Comparison of ENCODE assay signal across 28 cellular contexts in the genomic region with DNA sequence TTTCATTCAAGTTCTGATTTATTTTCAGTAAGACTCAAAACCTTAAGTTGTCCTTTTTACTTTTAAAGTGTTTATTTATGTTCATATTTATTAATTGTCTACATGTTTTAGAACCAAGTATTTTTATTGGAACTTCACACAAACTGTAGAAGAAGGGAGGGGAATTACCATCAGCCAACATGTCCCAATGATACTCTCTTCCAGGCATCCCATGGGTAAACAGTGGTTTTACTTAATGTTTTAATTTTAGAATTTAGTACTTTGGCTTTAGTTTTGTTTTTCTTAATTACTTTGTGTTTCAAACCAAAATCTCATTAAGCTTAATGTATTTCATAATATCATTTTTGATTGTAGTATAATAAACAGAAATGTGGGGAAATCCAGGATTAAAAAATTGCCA.
"Had no signal": no experiment of that assay in that cellular context is flagged by ENCODE, and none has a peak within 500 bp of the region (broad histone marks: within the 10 kb centered on the region; RNA-seq: fewer than 3 reads in every experiment).

No MANE protein-coding gene starts in this region.

- H3K27ac ChIP-seq: coronary artery, dorsolateral prefrontal cortex, epithelial cell of prostate, esophagus squamous epithelium, gastrocnemius medialis, heart right ventricle had no signal

- ATAC-seq: esophagus mucosa; gastrocnemius medialis; heart right ventricle; left colon; left lobe of liver; left ventricle myocardium superior; naive thymus-derived CD4-positive, alpha-beta T cell; natural killer cell had no signal

- H3K4me3 ChIP-seq: coronary artery, dorsolateral prefrontal cortex, esophagus squamous epithelium, gastrocnemius medialis, heart right ventricle, lung had no signal

- H3K36me3 ChIP-seq: esophagus squamous epithelium, gastrocnemius medialis, heart right ventricle had no signal

- H3K9me3 ChIP-seq: esophagus squamous epithelium, gastrocnemius medialis, heart right ventricle had no signal

- DNase-seq: dermis blood vessel endothelial cell; dorsolateral prefrontal cortex; effector CD4-positive, alpha-beta T cell; effector memory CD4-positive, alpha-beta T cell; erythroblast; esophagus squamous epithelium; foreskin fibroblast; foreskin melanocyte; gastrocnemius medialis; glutamatergic neuron; head of caudate nucleus; heart right ventricle; hippocampal formation; islet precursor cell; kidney; kidney glomerular epithelial cell; left colon; left ventricle myocardium superior; mammary epithelial cell; mesendoderm; midbrain; naive thymus-derived CD4-positive, alpha-beta T cell; natural killer cell had no signal

- H3K27me3 ChIP-seq: dorsolateral prefrontal cortex, esophagus squamous epithelium, gastrocnemius medialis, heart right ventricle had no signal
